8 cellular contexts compared by ENCODE assay signal in genomic region chr12:55728932-55729591, GRCh38. TPM values are rescaled to one million over a fixed set of nuclear protein-coding genes. Genes with fewer than 3 reads are reported as not detected.
A peak's percentile ranks its signal among the peaks of the same experiment; 100 is the strongest.
DNase-seq lines count a peak whose midpoint lies in the region; ATAC-seq and TF ChIP-seq lines count a peak whose summit lies in the region.

Gene CD63 (minus strand): TSS chr12:55729009. CDS start chr12:55728341, 668 bp downstream.

- H3K4me1 ChIP-seq in adrenal gland (replicated peaks in 1 of 2) = peaks cover 25 to 33% of the 10 kb centered on the region in 2 donors
- H3K4me1 ChIP-seq in heart left ventricle = peaks cover 10 to 57% (median 46%) of the 10 kb centered on the region in 12 donors

- H3K27ac ChIP-seq in adrenal gland (peak within 1 kb of the TSS; percentile 97 to 100 (median 100)), heart left ventricle (peak within 1 kb of the TSS; percentile 97 to 100 (median 99))

- DNase-seq in GF-D8 (lab: John Stamatoyannopoulos, UW) = peak; percentile 42
- DNase-seq in KG1 (lab: John Stamatoyannopoulos, UW) = peak; percentile 55
- DNase-seq in T follicular helper cell (ENCODE audit: low read depth) = peak; percentile 21
- peak; percentile 91 to 95 (median 94) for DNase-seq in adrenal gland
- peak; percentile 94 to 95 (median 94) for DNase-seq in heart left ventricle
- DNase-seq in posterior cingulate gyrus = peak; percentile 80 to 98 (median 88)
- peak; percentile 92 for DNase-seq in ureter (ENCODE audit: low spot score)

- H3K4me3 ChIP-seq in adrenal gland = peak within 1 kb of the TSS; percentile 73 to 94 (median 81)
- H3K4me3 ChIP-seq in heart left ventricle = peak within 1 kb of the TSS; percentile 64 to 96 (median 86)

- TF ChIP-seq POLR2A in adrenal gland (IDR thresholded peaks at IDR 0.05) (peak; percentile 65 to 80), heart left ventricle (IDR thresholded peaks at IDR 0.05) (peak in 1 of 2 donors; percentile 86)

- ATAC-seq in GM21723 (IDR thresholded peaks at IDR 0.05; ENCODE audit: unreplicated experiment) = peak; percentile 68
- ATAC-seq in heart left ventricle = peak; percentile 71 to 85 (median 84)

- H3K9me3 ChIP-seq in adrenal gland (replicated peaks in 1 of 3) (no peaks in the 10 kb centered on the region), heart left ventricle (no peaks in the 10 kb centered on the region)

- H3K27me3 ChIP-seq in adrenal gland (no peaks in the 10 kb centered on the region), heart left ventricle (no peaks in the 10 kb centered on the region)

- WGBS in adrenal gland, 4 donors = 0 to 7% (median 0%) methylated on average over 3 to 54 of the region's 54 CpGs
- WGBS in heart left ventricle, 4 donors = 0 to 1% (median 0%) methylated on average over 8 to 54 of the region's 54 CpGs

- TF ChIP-seq CTCF in adrenal gland (IDR thresholded peaks at IDR 0.05) (no peak), heart left ventricle (IDR thresholded peaks at IDR 0.05) (no peak)

- intact Hi-C loops in adrenal gland (cut with DNase I) = no loop called here
- intact Hi-C loops in heart left ventricle (cut with DNase I) = loop anchor here in 2 of 10 donors (2.0 kb wide), 2 partner anchors 20 to 48 kb away; a partner anchor contains a TSS
- intact Hi-C loops in posterior cingulate gyrus (cut with DNase I) = no loop called here

- H3K36me3 ChIP-seq in adrenal gland (replicated peaks in 1 of 2) (peaks cover 0 to 31% of the 10 kb centered on the region in 2 donors), heart left ventricle (peaks cover 0 to 35% (median 32%) of the 10 kb centered on the region in 9 donors)

RNA-seq across cellular contexts. Expression of gene CD63, which starts in this region (rescaled TPM):
- total RNA-seq in adrenal gland (1,000 to 10,000 TPM in 6 of 8 donors, 100 to 1,000 TPM in 2; 796 to 1,954 (median 1,274) TPM), heart left ventricle (1,000 to 10,000 TPM in 3 of 9 donors, 100 to 1,000 TPM in 6; 475 to 1,670 (median 767) TPM), ureter (905 TPM)
- polyA plus RNA-seq in adrenal gland (1,000 to 10,000 TPM; 1,798 to 2,350 (median 1,843) TPM), heart left ventricle (1,000 to 10,000 TPM; 1,034 to 2,790 TPM)

Comparison
In these comparisons a context has a peak if more than half of its experiments do, and no peak if none do; other contexts are left out.
1. Peak in every context shown above with its lines: DNase-seq, ATAC-seq, H3K4me3 ChIP-seq and H3K27ac ChIP-seq.
2. DNase-seq: peak in every context shown above with its lines; median percentile 94 in adrenal gland; 94 in heart left ventricle; 92 in ureter; 88 in posterior cingulate gyrus; 55 in KG1; 42 in GF-D8; 21 in T follicular helper cell.